ENCODE assay signal across 8 cellular contexts in the genomic region with DNA sequence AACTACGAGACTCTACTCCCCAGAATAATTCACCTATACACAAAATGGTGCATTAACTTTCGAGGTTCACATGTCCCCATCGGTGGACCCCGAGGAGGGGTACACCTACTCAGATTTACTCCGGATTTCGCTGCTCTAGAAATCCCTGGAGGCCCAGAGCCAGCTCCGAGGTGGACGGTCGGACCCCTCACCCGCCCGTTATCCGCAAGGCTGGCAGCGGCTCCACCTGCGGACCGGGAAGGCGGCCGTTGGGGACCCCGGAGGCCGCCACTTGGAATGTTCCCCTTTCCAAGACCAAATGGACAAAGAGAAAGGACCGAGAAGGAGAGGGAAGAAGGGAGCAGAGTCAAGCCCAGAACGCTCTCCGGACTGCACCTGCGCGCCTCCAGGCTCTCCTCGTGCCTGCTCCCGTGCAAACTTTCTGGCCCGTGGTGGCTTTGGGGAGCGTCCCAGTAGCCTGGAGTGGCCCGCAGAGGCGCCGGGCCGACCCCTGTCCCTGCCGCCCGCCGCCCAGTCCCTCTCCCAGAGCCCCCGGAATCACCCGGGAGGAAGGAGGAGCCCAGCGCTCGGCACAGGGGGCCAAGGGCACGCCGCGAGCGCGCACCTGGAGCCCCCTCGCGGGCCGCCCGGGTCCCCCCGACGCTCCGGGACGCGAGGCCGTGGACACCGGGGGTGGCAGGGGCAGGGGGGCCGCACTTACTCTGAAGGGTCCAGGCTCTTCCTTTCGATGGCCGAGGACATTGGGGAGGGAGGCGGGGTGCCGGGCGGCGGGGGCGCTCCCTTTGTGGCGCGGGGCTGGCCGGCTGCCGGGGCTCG. TPM values are rescaled to one million over a fixed set of nuclear protein-coding genes. Genes with fewer than 3 reads are reported as not detected.
DNase-seq lines count a peak whose midpoint lies in the region; ATAC-seq, FAIRE-seq and TF ChIP-seq lines count a peak whose summit lies in the region.

No MANE protein-coding gene starts in this region.

- peaks cover 5% of the 10 kb centered on the region for H3K4me1 Mint-ChIP-seq in Calu3 (ENCODE audit: low read depth, unreplicated experiment)

- H3K4me1 ChIP-seq in mesodermal cell (ENCODE audit: control insufficient read depth, insufficient read depth, low read length, poor library complexity, severe bottlenecking) (peaks cover 12% of the 10 kb centered on the region), aorta (ENCODE audit: control insufficient read depth in 1 of 2, insufficient read depth in 2 of 2, low read length in 2 of 2) (no peaks in the 10 kb centered on the region)

- H3K27me3 ChIP-seq in bronchial epithelial cell (ENCODE audit: control insufficient read depth, insufficient read depth, low read length), result peaks cover 9% of the 10 kb centered on the region
- no peaks in the 10 kb centered on the region for H3K27me3 ChIP-seq in aorta (ENCODE audit: control insufficient read depth in 1 of 2, insufficient read depth in 2 of 2, low read length in 1 of 2)

- no peaks in the 10 kb centered on the region for H3K9me3 Mint-ChIP-seq in Calu3 (ENCODE audit: low read depth, unreplicated experiment)

- ATAC-seq in HG02759 (IDR thresholded peaks at IDR 0.05; ENCODE audit: unreplicated experiment), result peak; percentile 21
- peak; percentile 2 for ATAC-seq in aorta (ENCODE audit: low FRiP score)
- no peak for ATAC-seq in GM21576 (IDR thresholded peaks at IDR 0.05; ENCODE audit: unreplicated experiment)
- no peak for ATAC-seq in GM21381 (IDR thresholded peaks at IDR 0.05; ENCODE audit: unreplicated experiment)

- CTCF ChIA-PET in Calu3 (lab: Charles Lee), result interaction anchor here (0.6 kb wide), 1 partner anchor 73 kb away, joined by 9 read pairs; no protein-coding TSS in a partner anchor

- no peak overlapping the region for H3K27ac Mint-ChIP-seq in Calu3 (ENCODE audit: unreplicated experiment)

- DNase-seq in Calu3 (no peak), bronchial epithelial cell (ENCODE audit: low read depth) (no peak), aorta (no peak), DMS114 treated with DMSO at 0.1 percent for 48 hours (lab: John Stamatoyannopoulos, UW; ENCODE audit: unreplicated experiment) (no peak)

- intact Hi-C loops in Calu3 (cut with micrococcal nuclease; ENCODE audit: unreplicated experiment) (no loop called here), aorta (cut with DNase I) (no loop called here)

- H3K4me3 ChIP-seq in bronchial epithelial cell (ENCODE audit: low read depth, low read length) (peak overlapping the region; percentile 42), mesodermal cell (ENCODE audit: extremely low read depth, insufficient read depth, low read length, poor library complexity, severe bottlenecking) (peak overlapping the region; percentile 75), aorta (ENCODE audit: low read length in 2 of 2) (peak overlapping the region; percentile 78 to 91)

- H3K27ac ChIP-seq in mesodermal cell (ENCODE audit: low read depth, low read length, severe bottlenecking), result peak overlapping the region; percentile 64
- H3K27ac ChIP-seq in aorta (ENCODE audit: low read depth in 1 of 2, low read length in 2 of 2), result no peak overlapping the region

- H3K36me3 Mint-ChIP-seq in Calu3 (ENCODE audit: insufficient read depth, unreplicated experiment), result peaks cover 7% of the 10 kb centered on the region

- H3K4me3 Mint-ChIP-seq in Calu3 (ENCODE audit: low read depth, unreplicated experiment), result peak overlapping the region; percentile 69

- BruUV-seq in Calu3 (replicated peaks; lab: Mats Ljungman, UMichigan), result no TSS peak

- TF ChIP-seq CTCF in Calu3 (IDR thresholded peaks at IDR 0.05; ENCODE audit: unreplicated experiment) (no peak), bronchial epithelial cell (IDR thresholded peaks at IDR 0.05; ENCODE audit: insufficient read depth, low read length, severe bottlenecking) (no peak)

- H3K36me3 ChIP-seq in bronchial epithelial cell (ENCODE audit: control insufficient read depth, insufficient read depth, low read length) (no peaks in the 10 kb centered on the region), mesodermal cell (ENCODE audit: control insufficient read depth, insufficient read depth, low read length) (peaks cover 33% of the 10 kb centered on the region), aorta (ENCODE audit: control insufficient read depth in 1 of 2, insufficient read depth in 2 of 2, low read length in 1 of 2) (no peaks in the 10 kb centered on the region)

- H3K27me3 Mint-ChIP-seq in Calu3 (ENCODE audit: unreplicated experiment), result peaks cover 94% of the 10 kb centered on the region

- 0 to 1% methylated on average over 30 to 59 of the region's 68 CpGs for WGBS in mesodermal cell (ENCODE audit: insufficient coverage in 2 of 2), 2 experiments
- WGBS in aorta, 2 donors, result 2% methylated on average over 52 to 68 of the region's 68 CpGs

- H3K9me3 ChIP-seq in mesodermal cell (ENCODE audit: control insufficient read depth, low read length), result no peaks in the 10 kb centered on the region
- H3K9me3 ChIP-seq in aorta (ENCODE audit: control insufficient read depth, low read length), result no peaks in the 10 kb centered on the region

- no peak for FAIRE-seq in bronchial epithelial cell (lab: Jason Lieb, UNC)

RNA-seq across cellular contexts. Expression of gene LMO2, which starts 23.0 kb away (rescaled TPM):
- total RNA-seq in Calu3 (2022) (0.38 and 1.3 TPM in 2 replicates), bronchial epithelial cell (0.77 and 1.1 TPM in 2 replicates), aorta (10 to 100 TPM; 25.5 to 51.7 TPM)
- 149 TPM for polyA plus RNA-seq in mesodermal cell (2013, experiment 1 of 2)
- polyA plus RNA-seq in mesodermal cell (2013, experiment 2 of 2), result 134 TPM
- polyA plus RNA-seq in aorta, result 10 to 100 TPM; 50.8 to 72.4 TPM

Comparison
In these comparisons a context has a peak if more than half of its experiments do, and no peak if none do; other contexts are left out.
1. ATAC-seq: peak in HG02759 (single experiment) and aorta (single experiment); none in GM21576 (single experiment) and GM21381 (single experiment).
2. RNA of gene LMO2, which starts 23.0 kb away (total RNA-seq): 25.5 to 51.7 TPM in aorta; 0.77 to 1.1 TPM in bronchial epithelial cell and 0.38 to 1.3 TPM in Calu3; every median in the first group is over 10 times any median in the second.
3. Peak in every context shown above with its lines, with median percentiles within 50 percentile points of each other: H3K4me3 ChIP-seq.